In the genomic region with DNA sequence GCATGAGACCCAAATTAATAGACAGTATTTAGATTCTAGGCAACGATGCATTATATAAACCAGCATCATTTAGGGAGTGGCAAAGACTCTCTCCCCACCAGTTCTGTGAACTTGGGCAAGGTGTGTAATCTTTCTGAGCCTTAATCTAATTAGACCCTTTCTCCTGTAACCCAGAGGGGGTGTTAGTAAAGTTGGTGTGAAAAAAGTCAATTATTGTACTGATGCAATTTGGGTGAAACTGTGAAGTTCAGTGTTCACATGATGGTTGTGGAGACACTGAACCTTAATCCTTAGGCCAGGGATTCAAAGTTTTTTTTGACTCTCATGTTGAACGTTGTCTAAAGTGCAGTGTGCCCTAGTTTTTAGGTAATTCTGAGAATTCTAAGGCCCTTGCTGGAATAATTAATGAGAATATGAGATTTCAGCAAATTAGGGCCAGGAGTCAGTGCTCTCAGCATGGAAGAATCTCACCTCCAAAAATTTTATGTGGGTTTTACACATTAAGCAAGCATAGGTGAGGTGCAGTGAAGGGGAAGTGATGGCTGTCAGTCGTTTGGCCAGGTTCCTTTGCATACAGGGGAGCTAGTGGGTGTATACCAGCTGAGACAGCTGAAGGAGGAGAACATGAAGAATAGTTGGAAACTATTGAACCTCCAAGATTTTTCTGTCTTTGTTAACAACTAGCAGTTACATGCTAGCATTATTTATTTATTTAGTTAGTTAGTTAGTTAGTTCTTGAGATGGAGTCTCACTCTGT, we compare ENCODE assay signal across 1 cellular context.
TF ChIP-seq lines count a peak whose summit lies in the region.

No MANE protein-coding gene starts in this region.

TF ChIP-seq in WTC11, 78 proteins besides CTCF, POLR2A, EP300 and RAD21 (continued from another document):
- TF ChIP-seq STAT6 (CRISPR knock-in tag; conservative IDR thresholded peaks at IDR 0.05; ENCODE audit: low read depth) (no peak), ZNF423 (CRISPR knock-in tag; IDR thresholded peaks at IDR 0.05) (no peak), TEAD4 (CRISPR knock-in tag; IDR thresholded peaks at IDR 0.05) (no peak)
TF ChIP-seq in WTC11: peak in this region for 1.
